1 cellular context compared by ENCODE assay signal in the genomic region with DNA sequence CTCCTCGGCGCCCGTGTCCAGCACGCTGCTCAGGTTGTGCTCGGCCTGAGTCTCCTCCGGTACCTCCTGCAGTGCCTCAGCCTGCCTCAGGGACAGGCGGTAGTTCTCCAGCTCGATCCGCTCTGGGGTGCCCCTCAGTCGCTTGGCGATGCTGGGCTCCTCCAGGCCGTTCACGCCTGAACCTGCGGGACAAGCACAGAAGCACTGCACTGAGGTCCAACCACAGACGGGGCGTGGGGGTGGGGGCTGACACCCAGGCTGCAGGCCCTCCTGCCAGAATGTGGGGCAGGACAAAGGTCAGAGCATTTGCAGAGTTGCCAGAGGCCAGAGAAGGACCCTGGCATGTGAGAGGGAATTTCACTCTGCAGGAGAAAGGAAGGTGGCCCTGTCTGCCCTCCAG.
TF ChIP-seq lines count a peak whose summit lies in the region.

No MANE protein-coding gene starts in this region.

TF ChIP-seq in SK-N-SH, 30 proteins besides CTCF, POLR2A, EP300 and RAD21 (continued from another document):
- TF ChIP-seq CHD2 (IDR thresholded peaks at IDR 0.05; ENCODE audit: low read length, partially characterized antibody) = no peak
- TF ChIP-seq EZH2phosphoT487 (IDR thresholded peaks at IDR 0.05; ENCODE audit: borderline replicate concordance, low read depth) = no peak
- TF ChIP-seq TAF1 (IDR thresholded peaks at IDR 0.05; ENCODE audit: borderline replicate concordance, low read depth, low read length) = no peak
- TF ChIP-seq, protein P1, sequence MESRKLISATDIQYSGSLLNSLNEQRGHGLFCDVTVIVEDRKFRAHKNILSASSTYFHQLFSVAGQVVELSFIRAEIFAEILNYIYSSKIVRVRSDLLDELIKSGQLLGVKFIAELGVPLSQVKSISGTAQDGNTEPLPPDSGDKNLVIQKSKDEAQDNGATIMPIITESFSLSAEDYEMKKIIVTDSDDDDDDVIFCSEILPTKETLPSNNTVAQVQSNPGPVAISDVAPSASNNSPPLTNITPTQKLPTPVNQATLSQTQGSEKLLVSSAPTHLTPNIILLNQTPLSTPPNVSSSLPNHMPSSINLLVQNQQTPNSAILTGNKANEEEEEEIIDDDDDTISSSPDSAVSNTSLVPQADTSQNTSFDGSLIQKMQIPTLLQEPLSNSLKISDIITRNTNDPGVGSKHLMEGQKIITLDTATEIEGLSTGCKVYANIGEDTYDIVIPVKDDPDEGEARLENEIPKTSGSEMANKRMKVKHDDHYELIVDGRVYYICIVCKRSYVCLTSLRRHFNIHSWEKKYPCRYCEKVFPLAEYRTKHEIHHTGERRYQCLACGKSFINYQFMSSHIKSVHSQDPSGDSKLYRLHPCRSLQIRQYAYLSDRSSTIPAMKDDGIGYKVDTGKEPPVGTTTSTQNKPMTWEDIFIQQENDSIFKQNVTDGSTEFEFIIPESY (IDR thresholded peaks at IDR 0.05; ENCODE audit: borderline replicate concordance, low read depth) = no peak
- no peak for TF ChIP-seq NRF1 (IDR thresholded peaks at IDR 0.05; ENCODE audit: low read depth, low read length)
- TF ChIP-seq PBX3 (IDR thresholded peaks at IDR 0.05) = no peak
- no peak for TF ChIP-seq USF1 (IDR thresholded peaks at IDR 0.05; ENCODE audit: borderline replicate concordance, low read depth)
- TF ChIP-seq MEF2A (IDR thresholded peaks at IDR 0.05; ENCODE audit: borderline replicate concordance, low read depth) = no peak
- TF ChIP-seq RXRA (IDR thresholded peaks at IDR 0.05; ENCODE audit: borderline replicate concordance, low read depth) = no peak
- no peak for TF ChIP-seq FOXM1 (IDR thresholded peaks at IDR 0.05; ENCODE audit: low read depth)
- TF ChIP-seq GATA2 (CRISPR knock-in tag; IDR thresholded peaks at IDR 0.05) = no peak
- no peak for TF ChIP-seq RCOR1 (IDR thresholded peaks at IDR 0.05; ENCODE audit: low read length)
- TF ChIP-seq, protein P2, sequence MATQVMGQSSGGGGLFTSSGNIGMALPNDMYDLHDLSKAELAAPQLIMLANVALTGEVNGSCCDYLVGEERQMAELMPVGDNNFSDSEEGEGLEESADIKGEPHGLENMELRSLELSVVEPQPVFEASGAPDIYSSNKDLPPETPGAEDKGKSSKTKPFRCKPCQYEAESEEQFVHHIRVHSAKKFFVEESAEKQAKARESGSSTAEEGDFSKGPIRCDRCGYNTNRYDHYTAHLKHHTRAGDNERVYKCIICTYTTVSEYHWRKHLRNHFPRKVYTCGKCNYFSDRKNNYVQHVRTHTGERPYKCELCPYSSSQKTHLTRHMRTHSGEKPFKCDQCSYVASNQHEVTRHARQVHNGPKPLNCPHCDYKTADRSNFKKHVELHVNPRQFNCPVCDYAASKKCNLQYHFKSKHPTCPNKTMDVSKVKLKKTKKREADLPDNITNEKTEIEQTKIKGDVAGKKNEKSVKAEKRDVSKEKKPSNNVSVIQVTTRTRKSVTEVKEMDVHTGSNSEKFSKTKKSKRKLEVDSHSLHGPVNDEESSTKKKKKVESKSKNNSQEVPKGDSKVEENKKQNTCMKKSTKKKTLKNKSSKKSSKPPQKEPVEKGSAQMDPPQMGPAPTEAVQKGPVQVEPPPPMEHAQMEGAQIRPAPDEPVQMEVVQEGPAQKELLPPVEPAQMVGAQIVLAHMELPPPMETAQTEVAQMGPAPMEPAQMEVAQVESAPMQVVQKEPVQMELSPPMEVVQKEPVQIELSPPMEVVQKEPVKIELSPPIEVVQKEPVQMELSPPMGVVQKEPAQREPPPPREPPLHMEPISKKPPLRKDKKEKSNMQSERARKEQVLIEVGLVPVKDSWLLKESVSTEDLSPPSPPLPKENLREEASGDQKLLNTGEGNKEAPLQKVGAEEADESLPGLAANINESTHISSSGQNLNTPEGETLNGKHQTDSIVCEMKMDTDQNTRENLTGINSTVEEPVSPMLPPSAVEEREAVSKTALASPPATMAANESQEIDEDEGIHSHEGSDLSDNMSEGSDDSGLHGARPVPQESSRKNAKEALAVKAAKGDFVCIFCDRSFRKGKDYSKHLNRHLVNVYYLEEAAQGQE (IDR thresholded peaks at IDR 0.05; ENCODE audit: low read depth, low read length) = no peak
- no peak for TF ChIP-seq ELF1 (IDR thresholded peaks at IDR 0.05)
TF ChIP-seq in SK-N-SH: peak in this region for 0.
